In the genomic region with DNA sequence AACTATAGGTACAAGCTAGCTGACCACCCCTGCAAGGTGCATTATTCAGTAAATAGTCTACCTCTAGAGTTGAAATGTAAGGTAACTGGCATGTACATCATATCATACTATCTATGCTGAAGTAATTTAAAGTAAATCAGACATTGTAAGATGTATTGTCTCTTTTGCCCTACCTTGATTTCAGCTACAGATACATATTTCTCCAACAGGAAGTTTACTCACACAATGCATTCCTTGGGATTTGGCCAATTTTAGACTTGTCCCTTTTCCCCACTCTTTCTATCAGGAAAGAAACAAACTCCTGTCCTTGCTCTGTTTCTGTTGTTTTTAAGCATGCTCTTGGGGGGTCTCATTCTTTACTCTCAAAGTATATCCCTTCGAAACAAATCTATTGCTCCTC, we compare ENCODE assay signal across 19 cellular contexts. TPM values are rescaled to one million over a fixed set of nuclear protein-coding genes. Genes with fewer than 3 reads are reported as not detected.
DNase-seq lines count a peak whose midpoint lies in the region; ATAC-seq, FAIRE-seq and TF ChIP-seq lines count a peak whose summit lies in the region.
"Had no signal": no experiment of that assay in that cellular context is flagged by ENCODE, and none has a peak within 500 bp of the region (broad histone marks: within the 10 kb centered on the region; RNA-seq: fewer than 3 reads in every experiment).

No MANE protein-coding gene starts in this region.

- no peaks in the 10 kb centered on the region for H3F3A ChIP-seq in PC-3 (ENCODE audit: low read length, unreplicated experiment)

- POLR2A ChIA-PET in PC-3 (lab: Charles Lee; ENCODE audit: unreplicated experiment): interaction anchor here (0.6 kb wide), 1 partner anchor 171 kb away, joined by 3 read pairs; no protein-coding TSS in a partner anchor

- CTCF ChIA-PET in PC-3 (lab: Charles Lee): no interaction called here

- no peak overlapping the region for H3K27ac ChIP-seq in PC-3 (ENCODE audit: low read length)
- H3K27ac ChIP-seq in brain microvascular endothelial cell: no peak overlapping the region
- no peak overlapping the region for H3K27ac ChIP-seq in foreskin keratinocyte
- no peak overlapping the region for H3K27ac ChIP-seq in spleen
- no peak overlapping the region for H3K27ac ChIP-seq in pancreas
- H3K27ac ChIP-seq: A549, C4-2B had no signal

- no peak overlapping the region for H3K9ac ChIP-seq in PC-3 (ENCODE audit: low read length)

- intact Hi-C loops in PC-3 (cut with micrococcal nuclease) (no loop called here), spleen (cut with DNase I; ENCODE audit: low total_unique reads) (no loop called here), pancreas (cut with DNase I) (no loop called here)

- ATAC-seq in PC-3: peak; percentile 86
- peak; percentile 47 for ATAC-seq in foreskin keratinocyte
- no peak for ATAC-seq in pancreas
- no peak for ATAC-seq in GM18519 (IDR thresholded peaks at IDR 0.05; ENCODE audit: low FRiP score, unreplicated experiment)
- ATAC-seq: A549, GM12878 had no signal

- in situ Hi-C loops in brain microvascular endothelial cell (cut with HindIII; ENCODE audit: low pct_ligation_motif_present, low sequenced_read_pairs): no loop called here

- H3K4me1 ChIP-seq in PC-3 (ENCODE audit: insufficient read depth, low read length) (peaks cover 12% of the 10 kb centered on the region), foreskin keratinocyte (peaks cover 11% of the 10 kb centered on the region), spleen (no peaks in the 10 kb centered on the region), pancreas (no peaks in the 10 kb centered on the region)
- H3K4me1 ChIP-seq: A549, HAP-1 had no signal

- no peak for FAIRE-seq in pancreas (lab: Jason Lieb, UNC)
- FAIRE-seq: A549, GM12878, GM19239 had no signal

- no peaks in the 10 kb centered on the region for H3K9me2 ChIP-seq in PC-3 (replicated peaks; ENCODE audit: low read length)

- no peak overlapping the region for H2AFZ ChIP-seq in PC-3 (ENCODE audit: low read length)

- BruUV-seq in PC-3 (replicated peaks; lab: Mats Ljungman, UMichigan): no TSS peak

- H3K27me3 ChIP-seq in PC-3 (ENCODE audit: low read length) (no peaks in the 10 kb centered on the region), brain microvascular endothelial cell (replicated peaks) (no peaks in the 10 kb centered on the region), foreskin keratinocyte (no peaks in the 10 kb centered on the region), spleen (replicated peaks in 1 of 7) (no peaks in the 10 kb centered on the region), pancreas (no peaks in the 10 kb centered on the region)

- no peaks in the 10 kb centered on the region for H3K79me2 ChIP-seq in PC-3 (ENCODE audit: low read length)

- H3K9me3 ChIP-seq in PC-3 (ENCODE audit: low read length) (no peaks in the 10 kb centered on the region), spleen (peaks cover 0 to 7% (median 0%) of the 10 kb centered on the region in 8 donors), pancreas (no peaks in the 10 kb centered on the region)
- H3K9me3 ChIP-seq: A549, HAP-1 had no signal

- H3K4me2 ChIP-seq in PC-3 (ENCODE audit: low read length): peak overlapping the region; percentile 61
- H3K4me2 ChIP-seq: A549 had no signal

- 53 to 77% (median 67%) methylated on average over 1 of the region's 1 CpG for WGBS in spleen, 5 donors
- WGBS in pancreas, 2 donors: 27 to 42% methylated on average over 1 of the region's 1 CpG

- H3K36me3 ChIP-seq in PC-3 (ENCODE audit: low read depth, low read length) (no peaks in the 10 kb centered on the region), brain microvascular endothelial cell (replicated peaks) (no peaks in the 10 kb centered on the region), spleen (no peaks in the 10 kb centered on the region), pancreas (no peaks in the 10 kb centered on the region)
- H3K36me3 ChIP-seq: HAP-1 had no signal

- no peaks in the 10 kb centered on the region for H4K20me1 ChIP-seq in PC-3 (ENCODE audit: low read length)

- DNase-seq in ELR (ENCODE audit: low read depth) (peak; percentile 50), PC-3 (peak; percentile 82), brain microvascular endothelial cell (peak; percentile 4), foreskin keratinocyte (peak; percentile 22 to 53), spleen (no peak), pancreas (no peak)
- no peak for DNase-seq in activated naive CD4-positive, alpha-beta T cell treated with anti-CD3 and anti-CD28 coated beads, Interleukin-2, amount 50 U/mL, for 16 hours
- DNase-seq: COR-L47, NCI-H1436 treated with DMSO at 0.1 percent for 48 hours, NCI-H2227 treated with DMSO at 0.1 percent for 48 hours, NCI-H526, SHP77 had no signal

- TF ChIP-seq POLR2A in spleen (IDR thresholded peaks at IDR 0.05): no peak

- TF ChIP-seq CTCF in PC-3 (conservative IDR thresholded peaks at IDR 0.05; ENCODE audit: low read depth, low read length) (no peak), brain microvascular endothelial cell (IDR thresholded peaks at IDR 0.05; ENCODE audit: low read depth, low read length, missing control alignments) (no peak), foreskin keratinocyte (conservative IDR thresholded peaks at IDR 0.05) (no peak), spleen (IDR thresholded peaks at IDR 0.05 in 8 of 11, conservative IDR thresholded peaks at IDR 0.05 in 3 of 11) (no peak), pancreas (IDR thresholded peaks at IDR 0.05) (no peak)

- H3K4me3 ChIP-seq in PC-3 (ENCODE audit: low read length) (no peak overlapping the region), brain microvascular endothelial cell (ENCODE audit: low read depth, low read length) (no peak overlapping the region), spleen (no peak overlapping the region), pancreas (no peak overlapping the region)
- H3K4me3 ChIP-seq: A549, GM12878, HAP-1 had no signal

RNA-seq across cellular contexts. Expression of a gene that starts 58.5 kb away (rescaled TPM):
- total RNA-seq in PC-3 (2014; rRNA removed): not detected in 2 replicates
- 0.18 TPM in 1 of 2 replicates, not detected in the other for total RNA-seq in foreskin keratinocyte
- 0.06 and 0.22 TPM in 2 replicates for polyA plus RNA-seq in foreskin keratinocyte
- 1 to 10 TPM in 2 of 7 donors, under 1 TPM in 4, not detected in 1; 0.34 to 1.1 (median 0.90) TPM for total RNA-seq in spleen
- under 1 TPM; 0.35 to 0.45 (median 0.41) TPM for polyA plus RNA-seq in spleen
- total RNA-seq in pancreas: under 1 TPM in 3 of 6 donors, not detected in 3; 0.09 to 0.13 (median 0.12) TPM
- under 1 TPM; 0.11 to 0.23 TPM for polyA plus RNA-seq in pancreas
- total RNA-seq: G401, GM12878 had no signal
- polyA plus RNA-seq: A549 had no signal

Comparison
In these comparisons a context has a peak if more than half of its experiments do, and no peak if none do; other contexts are left out.
1. DNase-seq: peak in ELR (single experiment), PC-3 (single experiment), brain microvascular endothelial cell (single experiment) and foreskin keratinocyte (2 of 2); none in activated naive CD4-positive, alpha-beta T cell treated with anti-CD3 and anti-CD28 coated beads, Interleukin-2, amount 50 U/mL, for 16 hours (single experiment), spleen (single experiment) and pancreas (0 of 6).
2. ATAC-seq: peak in PC-3 (single experiment) and foreskin keratinocyte (single experiment); none in pancreas (0 of 4) and GM18519 (single experiment).